Comparison of ENCODE assay signal across 5 cellular contexts in the genomic region with DNA sequence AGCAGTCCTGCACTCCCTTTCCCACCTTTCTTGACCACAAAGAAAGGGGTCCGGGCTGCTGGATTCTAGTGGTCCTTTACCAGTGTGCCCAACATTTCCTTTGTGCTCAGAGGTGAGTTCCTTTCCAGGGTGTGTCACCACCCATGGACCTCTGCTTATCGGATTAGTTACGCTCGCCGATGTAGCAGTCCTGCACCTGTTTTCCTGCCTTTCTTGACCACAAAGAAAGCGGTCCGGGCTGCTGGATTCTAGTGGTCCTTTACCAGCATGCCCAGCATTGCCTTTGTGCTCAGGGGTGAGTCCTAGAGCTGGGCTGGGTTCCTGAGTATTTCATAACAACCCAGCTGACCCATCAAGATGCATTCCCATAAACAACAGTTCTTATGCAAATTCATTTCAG. TPM values are rescaled to one million over a fixed set of nuclear protein-coding genes. Genes with fewer than 3 reads are reported as not detected.
"Had no signal": no experiment of that assay in that cellular context is flagged by ENCODE, and none has a peak within 500 bp of the region (broad histone marks: within the 10 kb centered on the region; RNA-seq: fewer than 3 reads in every experiment).

No MANE protein-coding gene starts in this region.

RNA-seq across cellular contexts. Expression of a gene that starts 30.7 kb away (rescaled TPM):
- total RNA-seq: OCI-LY7, PC-3, RPMI7951, SJSA1 had no signal
- polyA plus RNA-seq: SK-N-SH had no signal
